In the genomic region with DNA sequence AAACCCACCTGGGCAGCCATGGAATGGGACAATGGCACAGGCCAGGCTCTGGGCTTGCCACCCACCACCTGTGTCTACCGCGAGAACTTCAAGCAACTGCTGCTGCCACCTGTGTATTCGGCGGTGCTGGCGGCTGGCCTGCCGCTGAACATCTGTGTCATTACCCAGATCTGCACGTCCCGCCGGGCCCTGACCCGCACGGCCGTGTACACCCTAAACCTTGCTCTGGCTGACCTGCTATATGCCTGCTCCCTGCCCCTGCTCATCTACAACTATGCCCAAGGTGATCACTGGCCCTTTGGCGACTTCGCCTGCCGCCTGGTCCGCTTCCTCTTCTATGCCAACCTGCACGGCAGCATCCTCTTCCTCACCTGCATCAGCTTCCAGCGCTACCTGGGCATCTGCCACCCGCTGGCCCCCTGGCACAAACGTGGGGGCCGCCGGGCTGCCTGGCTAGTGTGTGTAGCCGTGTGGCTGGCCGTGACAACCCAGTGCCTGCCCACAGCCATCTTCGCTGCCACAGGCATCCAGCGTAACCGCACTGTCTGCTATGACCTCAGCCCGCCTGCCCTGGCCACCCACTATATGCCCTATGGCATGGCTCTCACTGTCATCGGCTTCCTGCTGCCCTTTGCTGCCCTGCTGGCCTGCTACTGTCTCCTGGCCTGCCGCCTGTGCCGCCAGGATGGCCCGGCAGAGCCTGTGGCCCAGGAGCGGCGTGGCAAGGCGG, we compare ENCODE assay signal across 29 cellular contexts. TPM values are rescaled to one million over a fixed set of nuclear protein-coding genes. Genes with fewer than 3 reads are reported as not detected.
"Had no signal": no experiment of that assay in that cellular context is flagged by ENCODE, and none has a peak within 500 bp of the region (broad histone marks: within the 10 kb centered on the region; RNA-seq: fewer than 3 reads in every experiment).

No MANE protein-coding gene starts in this region.

- DNase-seq: activated CD4-positive, alpha-beta T cell treated with anti-CD3 and anti-CD28 coated beads for 36 hours; activated CD4-positive, alpha-beta T cell treated with anti-CD3 and anti-CD28 coated beads, Interleukin-2, amount 10 ng/mL, durations not matched to agents 7 days and 5 days; activated CD4-positive, alpha-beta T cell treated with anti-CD3 and anti-CD28 coated beads, Interleukin-2, amount 50 U/mL, for 48 hours; activated CD8-positive, alpha-beta T cell treated with anti-CD3 and anti-CD28 coated beads, Interleukin-2, amount 10 ng/mL, durations not matched to agents 7 days and 5 days; activated naive CD4-positive, alpha-beta T cell treated with anti-CD3 and anti-CD28 coated beads, Interleukin-2, amount 10 ng/mL, durations not matched to agents 7 days and 5 days; activated naive CD8-positive, alpha-beta T cell treated with anti-CD3 and anti-CD28 coated beads, Interleukin-2, amount 50 U/mL, for 24 hours; activated T-cell treated with anti-CD3 and anti-CD28 coated beads, Interleukin-2, amount 50 U/mL, for 24 hours; anterior cingulate cortex; NCI-H1092 treated with DMSO at 0.1 percent for 48 hours; NCI-H1417; NCI-H146; NCI-H187; NCI-H2029 treated with DMSO at 0.1 percent for 48 hours; NCI-H2107; NCI-H2171; NCI-H510A; NCI-H526; NCI-H748 treated with DMSO at 0.1 percent for 48 hours; NK-92 treated with Interleukin-12 subunit alpha and Interleukin-12 subunit beta, amount 100 ng/mL, for 24 hours; PC-9; SHP77; SJCRH30 had no signal

- H3K27ac ChIP-seq: PC-9, SJCRH30, SK-N-MC had no signal

- H3K4me1 ChIP-seq: SJCRH30 had no signal

- H3K9me3 ChIP-seq: SJCRH30 had no signal

- ATAC-seq: activated CD4-positive, alpha-beta T cell treated with anti-CD3 and anti-CD28 coated beads for 36 hours; activated CD4-positive, CD25-positive, alpha-beta regulatory T cell treated with anti-CD3 and anti-CD28 coated beads, Interleukin-2, amount 50 U/mL, for 24 hours; activated CD8-positive, alpha-beta T cell treated with anti-CD3 and anti-CD28 coated beads, Interleukin-2, amount 10 ng/mL, durations not matched to agents 7 days and 5 days; activated naive CD8-positive, alpha-beta T cell treated with anti-CD3 and anti-CD28 coated beads, Interleukin-2, amount 50 U/mL, for 24 hours; K562; WTC11 had no signal

- FAIRE-seq: bronchial epithelial cell, K562, RCC 7860, TTC549 had no signal

- H2AFZ ChIP-seq: PC-9 had no signal

- H3K4me3 ChIP-seq: K562, PC-9, SJCRH30, SK-N-MC had no signal

- H3K4me2 ChIP-seq: PC-9 had no signal

- H3K36me3 ChIP-seq: SJCRH30 had no signal

RNA-seq across cellular contexts. Expression of gene ARHGEF17, which starts 11.4 kb away (rescaled TPM):
- total RNA-seq: activated CD4-positive, alpha-beta T cell treated with anti-CD3 and anti-CD28 coated beads, Interleukin-2, amount 10 ng/mL, durations not matched to agents 7 days and 5 days had no signal

RNA-seq across cellular contexts. Expression of gene P2RY6, which starts 24.5 kb away (rescaled TPM):
- total RNA-seq: activated CD4-positive, alpha-beta T cell treated with anti-CD3 and anti-CD28 coated beads for 36 hours; activated CD4-positive, alpha-beta T cell treated with anti-CD3 and anti-CD28 coated beads, Interleukin-2, amount 10 ng/mL, durations not matched to agents 7 days and 5 days; activated CD8-positive, alpha-beta T cell treated with anti-CD3 and anti-CD28 coated beads, Interleukin-2, amount 10 ng/mL, durations not matched to agents 7 days and 5 days; bronchial epithelial cell; K562; SJCRH30; WTC11 had no signal
- polyA plus RNA-seq: K562 had no signal
